In the genomic region with DNA sequence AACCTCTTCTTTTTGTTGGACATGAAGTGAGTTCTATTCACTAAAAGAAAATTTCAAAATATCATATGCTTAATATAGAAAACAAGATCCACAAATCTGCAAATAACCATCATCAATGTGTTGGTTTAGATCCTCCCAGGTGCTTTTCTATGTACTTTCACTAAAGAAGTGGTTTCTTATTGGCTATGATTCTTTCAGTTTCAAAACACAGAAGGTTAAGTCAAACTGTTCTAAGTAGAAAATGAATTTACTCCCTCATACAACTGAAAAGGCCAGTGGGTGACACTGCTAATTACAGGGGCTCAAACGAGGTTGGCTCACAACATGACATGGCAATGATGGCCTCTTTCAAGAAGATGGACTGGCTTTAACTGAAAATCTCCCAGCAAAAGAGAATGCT, we compare ENCODE assay signal across 20 cellular contexts.
"Had no signal": no experiment of that assay in that cellular context is flagged by ENCODE, and none has a peak within 500 bp of the region (broad histone marks: within the 10 kb centered on the region; RNA-seq: fewer than 3 reads in every experiment).

No MANE protein-coding gene starts in this region.

- ATAC-seq: foreskin keratinocyte; gastroesophageal sphincter; heart left ventricle; left cardiac atrium; left lung; left ventricle myocardium superior; lower lobe of right lung; mucosa of descending colon; naive thymus-derived CD8-positive, alpha-beta T cell had no signal

- H3K4me1 Mint-ChIP-seq: mesothelial cell of epicardium had no signal

- H2AFZ ChIP-seq: hepatocyte had no signal

- H3K4me3 Mint-ChIP-seq: mesothelial cell of epicardium; naive thymus-derived CD8-positive, alpha-beta T cell had no signal

- H3K4me3 ChIP-seq: coronary artery, dorsolateral prefrontal cortex, esophagus muscularis mucosa, gastroesophageal sphincter, heart left ventricle, hepatocyte, left lung, lower lobe of right lung, mucosa of descending colon had no signal

- H3K9me3 ChIP-seq: esophagus muscularis mucosa, gastroesophageal sphincter, lower lobe of right lung, mucosa of descending colon had no signal

- DNase-seq: dermis blood vessel endothelial cell; dorsolateral prefrontal cortex; effector CD4-positive, alpha-beta T cell; effector memory CD4-positive, alpha-beta T cell; foreskin keratinocyte; heart left ventricle; hypothalamus; left cardiac atrium; left lung; left ventricle myocardium superior; lower lobe of right lung; mesenchymal stem cell; mucosa of descending colon; naive B cell; naive thymus-derived CD8-positive, alpha-beta T cell had no signal

- H3K27ac Mint-ChIP-seq: mesothelial cell of epicardium; naive B cell; naive thymus-derived CD8-positive, alpha-beta T cell had no signal

- H3K27ac ChIP-seq: coronary artery, dorsolateral prefrontal cortex, esophagus muscularis mucosa, foreskin keratinocyte, gastroesophageal sphincter, heart left ventricle, hepatocyte, left lung, lower lobe of right lung had no signal

- H3K36me3 ChIP-seq: esophagus muscularis mucosa, gastroesophageal sphincter, heart left ventricle, left lung, lower lobe of right lung had no signal

- H3K4me2 ChIP-seq: hepatocyte had no signal

- H3K79me2 ChIP-seq: hepatocyte had no signal

- H3K4me1 ChIP-seq: foreskin keratinocyte, left lung, lower lobe of right lung had no signal

- H3K27me3 ChIP-seq: foreskin keratinocyte, hepatocyte had no signal

- H3K36me3 Mint-ChIP-seq: mesothelial cell of epicardium had no signal
